8 cellular contexts compared by ENCODE assay signal in genomic region chr6:20400476-20401402, GRCh38. TPM values are rescaled to one million over a fixed set of nuclear protein-coding genes. Genes with fewer than 3 reads are reported as not detected.
DNase-seq lines count a peak whose midpoint lies in the region; ATAC-seq and TF ChIP-seq lines count a peak whose summit lies in the region.

No MANE protein-coding gene starts in this region.

- no peak for TF ChIP-seq EP300 in stomach (IDR thresholded peaks at IDR 0.05)

- H3K4me1 ChIP-seq in mucosa of stomach (ENCODE audit: control insufficient read depth, insufficient read depth, low read length) (no peaks in the 10 kb centered on the region), stomach (peaks cover 0 to 36% (median 21%) of the 10 kb centered on the region in 4 donors)

- H3K27me3 ChIP-seq in mucosa of stomach (ENCODE audit: control insufficient read depth, insufficient read depth, low read length) (no peaks in the 10 kb centered on the region), stomach (no peaks in the 10 kb centered on the region)

- DNase-seq in DMS 273 (lab: John Stamatoyannopoulos, UW; ENCODE audit: unreplicated experiment) (peak; percentile 97), NCI-H526 (lab: John Stamatoyannopoulos, UW) (peak; percentile 93 to 94), epithelial cell of esophagus (ENCODE audit: low read depth) (peak; percentile 65), stomach (no peak), inferior parietal cortex (ENCODE audit: extremely low spot score) (no peak)
- peak; percentile 25 to 30 for DNase-seq in activated CD4-positive, alpha-beta T cell treated with anti-CD3 and anti-CD28 coated beads, Interleukin-2, amount 50 U/mL, for 4 hours

- H3K36me3 ChIP-seq in mucosa of stomach (ENCODE audit: control insufficient read depth, insufficient read depth, low read length) (no peaks in the 10 kb centered on the region), stomach (no peaks in the 10 kb centered on the region)

- H3K4me3 ChIP-seq in epithelial cell of esophagus (ENCODE audit: low read length) (peak overlapping the region; percentile 76), mucosa of stomach (ENCODE audit: low read length) (peak overlapping the region; percentile 82), stomach (peak overlapping the region; percentile 50 to 76 (median 74))

- H3K27ac ChIP-seq in stomach = peak overlapping the region; percentile 38 to 91 (median 82)

- H3K9me3 ChIP-seq in mucosa of stomach (ENCODE audit: control insufficient read depth, low read length) = no peaks in the 10 kb centered on the region
- no peaks in the 10 kb centered on the region for H3K9me3 ChIP-seq in stomach

- TF ChIP-seq CTCF in epithelial cell of esophagus (IDR thresholded peaks at IDR 0.05; ENCODE audit: insufficient read depth, low read depth, low read length, missing control alignments) (no peak), stomach (IDR thresholded peaks at IDR 0.05) (no peak)

- TF ChIP-seq POLR2A in stomach (IDR thresholded peaks at IDR 0.05) = no peak

- ATAC-seq in HG02884 (IDR thresholded peaks at IDR 0.05; ENCODE audit: unreplicated experiment) = peak; percentile 0

- WGBS in stomach, 5 donors = 1% methylated on average over 28 to 29 of the region's 29 CpGs

- H3K9ac ChIP-seq in mucosa of stomach (ENCODE audit: low read length) = peak overlapping the region; percentile 73

- intact Hi-C loops in stomach (cut with DNase I; ENCODE audit: low total_unique reads) = no loop called here

RNA-seq across cellular contexts. Expression of gene E2F3, which starts 0.9 kb away (rescaled TPM):
- total RNA-seq in stomach = 10 to 100 TPM in 2 of 5 donors, 1 to 10 TPM in 2, under 1 TPM in 1; 0.58 to 11.6 (median 6.4) TPM
- polyA plus RNA-seq in stomach = 1 to 10 TPM; 1.4 to 3.1 (median 2.6) TPM

Comparison
In these comparisons a context has a peak if more than half of its experiments do, and no peak if none do; other contexts are left out.
1. DNase-seq: peak in DMS 273 (single experiment), NCI-H526 (2 of 2), activated CD4-positive, alpha-beta T cell treated with anti-CD3 and anti-CD28 coated beads, Interleukin-2, amount 50 U/mL, for 4 hours (2 of 2) and epithelial cell of esophagus (single experiment); none in stomach (single experiment) and inferior parietal cortex (single experiment).
2. Peak in every context shown above with its lines, with median percentiles within 50 percentile points of each other: H3K4me3 ChIP-seq.